33 cellular contexts compared by ENCODE assay signal in genomic region chr15:41056810-41057209, GRCh38.
"Had no signal": no experiment of that assay in that cellular context is flagged by ENCODE, and none has a peak within 500 bp of the region (broad histone marks: within the 10 kb centered on the region; RNA-seq: fewer than 3 reads in every experiment).

No MANE protein-coding gene starts in this region.

- H3K27me3 ChIP-seq: brain microvascular endothelial cell, Peyer's patch, SJSA1 had no signal

- ATAC-seq: activated T-helper 17 cell treated with anti-CD3 and anti-CD28 coated beads, Interleukin-2, amount 50 U/mL, for 72 hours; PC-3 had no signal

- H3K27ac ChIP-seq: brain microvascular endothelial cell, Peyer's patch, SJSA1 had no signal

- H3K4me2 ChIP-seq: SK-N-SH had no signal

- H3K27me3 Mint-ChIP-seq: activated CD4-positive, alpha-beta memory T cell treated with anti-CD3 and anti-CD28 coated beads for 36 hours; activated CD4-positive, alpha-beta T cell treated with anti-CD3 and anti-CD28 coated beads, Interleukin-2, amount 10 ng/mL, durations not matched to agents 24 days and 14 days; activated naive CD8-positive, alpha-beta T cell treated with anti-CD3 and anti-CD28 coated beads for 36 hours; activated T-helper 17 cell treated with anti-CD3 and anti-CD28 coated beads, Interleukin-2, amount 50 U/mL, for 72 hours had no signal

- H3K4me1 ChIP-seq: Peyer's patch, SJSA1 had no signal

- H3K4me3 ChIP-seq: Peyer's patch, SJSA1 had no signal

- H3K9ac ChIP-seq: SK-N-SH had no signal

- H3K9me3 Mint-ChIP-seq: activated T-helper 17 cell treated with anti-CD3 and anti-CD28 coated beads, Interleukin-2, amount 50 U/mL, for 72 hours had no signal

- DNase-seq: activated CD4-positive, alpha-beta memory T cell treated with anti-CD3 and anti-CD28 coated beads for 36 hours; activated CD4-positive, alpha-beta T cell treated with anti-CD3 and anti-CD28 coated beads, Interleukin-2, amount 10 ng/mL, durations not matched to agents 24 days and 14 days; activated CD8-positive, alpha-beta memory T cell treated with anti-CD3 and anti-CD28 coated beads, Interleukin-2, amount 50 U/mL, for 4 hours; activated effector memory CD4-positive, alpha-beta T cell treated with anti-CD3 and anti-CD28 coated beads, Interleukin-2, amount 50 U/mL, for 16 hours; activated naive CD4-positive, alpha-beta T cell; activated naive CD4-positive, alpha-beta T cell treated with anti-CD3 and anti-CD28 coated beads, Interleukin-2, amount 50 U/mL, for 16 hours; activated naive CD8-positive, alpha-beta T cell treated with anti-CD3 and anti-CD28 coated beads for 36 hours; activated T-cell treated with anti-CD3 and anti-CD28 coated beads for 4 hours; activated T-cell treated with anti-CD3 and anti-CD28 coated beads, Interleukin-2, amount 50 U/mL, for 48 hours; amniotic stem cell; aorta; brain microvascular endothelial cell; central memory CD4-positive, alpha-beta T cell; Karpas-422; MV-4-11; NCI-H1092; NCI-H1436 treated with DMSO at 0.1 percent for 48 hours; NCI-H1694 treated with DMSO at 0.1 percent for 48 hours; NCI-H2029; NCI-H345; NCI-H526; NCI-H748 treated with DMSO at 0.1 percent for 48 hours; NK-92 treated with Interleukin-12 subunit alpha and Interleukin-12 subunit beta, amount 100 ng/mL, for 24 hours; PC-3; Peyer's patch; RPMI8226; SHP77 treated with DMSO at 0.1 percent for 48 hours; SK-N-SH had no signal

- FAIRE-seq: TTC549 had no signal

- H3K4me3 Mint-ChIP-seq: activated CD4-positive, alpha-beta memory T cell treated with anti-CD3 and anti-CD28 coated beads for 36 hours; activated CD4-positive, alpha-beta T cell treated with anti-CD3 and anti-CD28 coated beads, Interleukin-2, amount 10 ng/mL, durations not matched to agents 24 days and 14 days; activated naive CD8-positive, alpha-beta T cell treated with anti-CD3 and anti-CD28 coated beads for 36 hours; activated T-helper 17 cell treated with anti-CD3 and anti-CD28 coated beads, Interleukin-2, amount 50 U/mL, for 72 hours; T-helper 1 cell treated with Interleukin-12 subunit alpha and Interleukin-12 subunit beta and Interleukin-4 antibody, amounts not matched to agents 30 μg/mL and 1 μg/mL, for 36 hours; T-helper 2 cell treated with Interferon-gamma antibody and Interleukin-4, amounts not matched to agents 5 μg/mL and 100 μg/mL, for 36 hours had no signal

- H3K9me3 ChIP-seq: SJSA1 had no signal

- H3K27ac Mint-ChIP-seq: activated CD4-positive, alpha-beta memory T cell treated with anti-CD3 and anti-CD28 coated beads for 36 hours; activated CD4-positive, alpha-beta T cell treated with anti-CD3 and anti-CD28 coated beads, Interleukin-2, amount 10 ng/mL, durations not matched to agents 24 days and 14 days; activated naive CD8-positive, alpha-beta T cell treated with anti-CD3 and anti-CD28 coated beads for 36 hours; activated T-helper 17 cell treated with anti-CD3 and anti-CD28 coated beads, Interleukin-2, amount 50 U/mL, for 72 hours; T-helper 1 cell treated with Interleukin-12 subunit alpha and Interleukin-12 subunit beta and Interleukin-4 antibody, amounts not matched to agents 30 μg/mL and 1 μg/mL, for 36 hours; T-helper 2 cell treated with Interferon-gamma antibody and Interleukin-4, amounts not matched to agents 5 μg/mL and 100 μg/mL, for 36 hours had no signal

- H3K4me1 Mint-ChIP-seq: activated CD4-positive, alpha-beta T cell treated with anti-CD3 and anti-CD28 coated beads, Interleukin-2, amount 10 ng/mL, durations not matched to agents 24 days and 14 days; activated naive CD8-positive, alpha-beta T cell treated with anti-CD3 and anti-CD28 coated beads for 36 hours; activated T-helper 17 cell treated with anti-CD3 and anti-CD28 coated beads, Interleukin-2, amount 50 U/mL, for 72 hours had no signal
